Comparison of ENCODE assay signal across 17 cellular contexts in genomic region chr2:226720948-226721347, GRCh38.
"Had no signal": no experiment of that assay in that cellular context is flagged by ENCODE, and none has a peak within 500 bp of the region (broad histone marks: within the 10 kb centered on the region; RNA-seq: fewer than 3 reads in every experiment).

No MANE protein-coding gene starts in this region.

- H3K4me1 Mint-ChIP-seq: stimulated activated effector memory CD8-positive, alpha-beta T cell treated with anti-CD3 and anti-CD28 coated beads, Interleukin-12 subunit alpha, Interleukin-12 subunit beta, amount 100 ng/mL, for 72 hours had no signal

- H3K9ac ChIP-seq: parathyroid adenoma had no signal

- H3K27ac Mint-ChIP-seq: activated naive CD8-positive, alpha-beta T cell treated with anti-CD3 and anti-CD28 coated beads, Interleukin-2, amount 50 U/mL, for 24 hours; stimulated activated effector memory CD8-positive, alpha-beta T cell treated with anti-CD3 and anti-CD28 coated beads, Interleukin-12 subunit alpha, Interleukin-12 subunit beta, amount 100 ng/mL, for 72 hours had no signal

- H3K9me3 ChIP-seq: ascending aorta, breast epithelium, thyroid gland, uterus had no signal

- H3K36me3 Mint-ChIP-seq: stimulated activated effector memory CD8-positive, alpha-beta T cell treated with anti-CD3 and anti-CD28 coated beads, Interleukin-12 subunit alpha, Interleukin-12 subunit beta, amount 100 ng/mL, for 72 hours; T-cell had no signal

- H3K27ac ChIP-seq: ascending aorta, parathyroid adenoma, thyroid gland, uterus had no signal

- H3K79me2 ChIP-seq: parathyroid adenoma had no signal

- H3K36me3 ChIP-seq: ascending aorta, breast epithelium, thyroid gland, uterus had no signal

- H2AFZ ChIP-seq: parathyroid adenoma had no signal

- H3K9me3 Mint-ChIP-seq: activated naive CD8-positive, alpha-beta T cell treated with anti-CD3 and anti-CD28 coated beads, Interleukin-2, amount 50 U/mL, for 24 hours; stimulated activated effector memory CD8-positive, alpha-beta T cell treated with anti-CD3 and anti-CD28 coated beads, Interleukin-12 subunit alpha, Interleukin-12 subunit beta, amount 100 ng/mL, for 72 hours; T-cell had no signal

- DNase-seq: activated CD4-positive, alpha-beta T cell treated with anti-CD3 and anti-CD28 coated beads, Interleukin-2, amount 50 U/mL, for 1 hour; activated naive CD4-positive, alpha-beta T cell; activated naive CD8-positive, alpha-beta T cell treated with anti-CD3 and anti-CD28 coated beads, Interleukin-2, amount 50 U/mL, for 24 hours; activated T-cell treated with anti-CD3 and anti-CD28 coated beads for 4 hours; dermis blood vessel endothelial cell; hypothalamus; stimulated activated CD4-positive, alpha-beta T cell treated with anti-CD3 and anti-CD28 coated beads, Interleukin-12 subunit alpha, Interleukin-12 subunit beta, amount 100 ng/mL, for 4 hours; stimulated activated CD4-positive, alpha-beta T cell treated with anti-CD3 and anti-CD28 coated beads, Interleukin-2, amount 100 ng/mL, for 24 hours; T-cell; T-helper 9 cell had no signal

- H3K4me3 ChIP-seq: ascending aorta, breast epithelium, thyroid gland, uterus had no signal

- H3K4me1 ChIP-seq: breast epithelium, parathyroid adenoma had no signal

- ATAC-seq: activated CD4-positive, CD25-positive, alpha-beta regulatory T cell treated with anti-CD3 and anti-CD28 coated beads, Interleukin-2, amount 50 U/mL, for 24 hours; activated naive CD8-positive, alpha-beta T cell treated with anti-CD3 and anti-CD28 coated beads, Interleukin-2, amount 50 U/mL, for 24 hours; stimulated activated effector memory CD8-positive, alpha-beta T cell treated with anti-CD3 and anti-CD28 coated beads, Interleukin-12 subunit alpha, Interleukin-12 subunit beta, amount 100 ng/mL, for 72 hours; T-cell had no signal

- H3K4me3 Mint-ChIP-seq: activated naive CD8-positive, alpha-beta T cell treated with anti-CD3 and anti-CD28 coated beads, Interleukin-2, amount 50 U/mL, for 24 hours; stimulated activated effector memory CD8-positive, alpha-beta T cell treated with anti-CD3 and anti-CD28 coated beads, Interleukin-12 subunit alpha, Interleukin-12 subunit beta, amount 100 ng/mL, for 72 hours; T-cell had no signal

- H3K27me3 ChIP-seq: ascending aorta, breast epithelium, thyroid gland, uterus had no signal
